ENCODE assay signal across 3 cellular contexts in the genomic region with DNA sequence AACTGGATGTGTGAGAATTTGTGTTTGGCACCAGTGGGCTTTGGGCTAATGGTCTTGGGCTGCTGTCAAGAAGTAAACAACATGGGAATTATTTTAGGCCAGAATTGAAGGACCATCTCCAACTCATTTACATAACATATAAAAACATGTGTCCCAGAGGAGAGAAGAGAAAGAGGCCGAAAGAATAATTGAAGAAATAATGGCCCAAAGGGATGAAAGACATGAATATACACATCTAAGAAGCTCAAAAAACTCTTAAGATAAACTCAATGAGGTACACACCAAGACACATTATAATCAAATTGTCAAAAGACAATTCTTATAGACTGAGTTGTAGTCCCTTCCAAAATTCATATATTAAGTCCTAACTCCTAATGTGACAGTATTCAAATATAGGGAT.
"Had no signal": no experiment of that assay in that cellular context is flagged by ENCODE, and none has a peak within 500 bp of the region (broad histone marks: within the 10 kb centered on the region; RNA-seq: fewer than 3 reads in every experiment).

No MANE protein-coding gene starts in this region.

- H3K4me3 ChIP-seq: GM12878 had no signal

- DNase-seq: GDM1, GF-D8 had no signal
